1 cellular context compared by ENCODE assay signal in the genomic region with DNA sequence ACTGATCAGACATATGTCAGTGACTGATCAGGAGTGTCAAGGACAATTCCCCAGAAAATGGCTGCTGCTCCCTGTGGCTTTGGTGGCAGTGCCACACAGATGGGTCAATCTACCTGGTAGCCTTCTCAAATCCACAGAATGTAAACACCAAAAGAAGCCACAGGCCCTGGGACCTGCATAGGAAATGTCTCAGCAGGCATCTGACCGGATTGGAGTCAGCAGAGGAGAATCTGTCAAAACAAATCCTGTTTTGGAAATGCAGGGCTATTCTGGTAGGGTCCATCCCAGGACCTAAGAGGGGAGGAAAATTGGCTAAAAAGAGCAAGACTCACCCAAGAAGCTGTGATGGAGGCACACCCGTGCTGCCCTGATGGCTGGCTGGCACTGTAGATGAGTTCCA.
TF ChIP-seq lines count a peak whose summit lies in the region.

No MANE protein-coding gene starts in this region.

TF ChIP-seq in IMR-90, 13 proteins besides CTCF, POLR2A, EP300 and RAD21 (continued from another document):
- TF ChIP-seq, protein P1, sequence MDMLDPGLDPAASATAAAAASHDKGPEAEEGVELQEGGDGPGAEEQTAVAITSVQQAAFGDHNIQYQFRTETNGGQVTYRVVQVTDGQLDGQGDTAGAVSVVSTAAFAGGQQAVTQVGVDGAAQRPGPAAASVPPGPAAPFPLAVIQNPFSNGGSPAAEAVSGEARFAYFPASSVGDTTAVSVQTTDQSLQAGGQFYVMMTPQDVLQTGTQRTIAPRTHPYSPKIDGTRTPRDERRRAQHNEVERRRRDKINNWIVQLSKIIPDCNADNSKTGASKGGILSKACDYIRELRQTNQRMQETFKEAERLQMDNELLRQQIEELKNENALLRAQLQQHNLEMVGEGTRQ (IDR thresholded peaks at IDR 0.05; ENCODE audit: low read depth, low read length): no peak
- TF ChIP-seq MXI1 (IDR thresholded peaks at IDR 0.05; ENCODE audit: borderline replicate concordance, low read depth, low read length) (no peak), RFX5 (IDR thresholded peaks at IDR 0.05; ENCODE audit: low read depth, low read length) (no peak), FOS (IDR thresholded peaks at IDR 0.05; ENCODE audit: low read depth, low read length) (no peak), MAFK (IDR thresholded peaks at IDR 0.05; ENCODE audit: low read depth, low read length) (no peak), SMC3 (IDR thresholded peaks at IDR 0.05; ENCODE audit: low read depth, low read length) (no peak), RCOR1 (IDR thresholded peaks at IDR 0.05; ENCODE audit: insufficient replicate concordance, low read length) (no peak), NFE2L2 (IDR thresholded peaks at IDR 0.05; ENCODE audit: low read depth, low read length) (no peak), CEBPB (IDR thresholded peaks at IDR 0.05; ENCODE audit: low read depth, low read length) (no peak), MAZ (IDR thresholded peaks at IDR 0.05; ENCODE audit: borderline replicate concordance, low read depth, low read length) (no peak)
- TF ChIP-seq, protein P2, sequence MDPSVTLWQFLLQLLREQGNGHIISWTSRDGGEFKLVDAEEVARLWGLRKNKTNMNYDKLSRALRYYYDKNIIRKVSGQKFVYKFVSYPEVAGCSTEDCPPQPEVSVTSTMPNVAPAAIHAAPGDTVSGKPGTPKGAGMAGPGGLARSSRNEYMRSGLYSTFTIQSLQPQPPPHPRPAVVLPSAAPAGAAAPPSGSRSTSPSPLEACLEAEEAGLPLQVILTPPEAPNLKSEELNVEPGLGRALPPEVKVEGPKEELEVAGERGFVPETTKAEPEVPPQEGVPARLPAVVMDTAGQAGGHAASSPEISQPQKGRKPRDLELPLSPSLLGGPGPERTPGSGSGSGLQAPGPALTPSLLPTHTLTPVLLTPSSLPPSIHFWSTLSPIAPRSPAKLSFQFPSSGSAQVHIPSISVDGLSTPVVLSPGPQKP (IDR thresholded peaks at IDR 0.05; ENCODE audit: borderline replicate concordance, low read depth, low read length): no peak
TF ChIP-seq in IMR-90: peak in this region for 0.
